Comparison of ENCODE assay signal across 8 cellular contexts in the genomic region with DNA sequence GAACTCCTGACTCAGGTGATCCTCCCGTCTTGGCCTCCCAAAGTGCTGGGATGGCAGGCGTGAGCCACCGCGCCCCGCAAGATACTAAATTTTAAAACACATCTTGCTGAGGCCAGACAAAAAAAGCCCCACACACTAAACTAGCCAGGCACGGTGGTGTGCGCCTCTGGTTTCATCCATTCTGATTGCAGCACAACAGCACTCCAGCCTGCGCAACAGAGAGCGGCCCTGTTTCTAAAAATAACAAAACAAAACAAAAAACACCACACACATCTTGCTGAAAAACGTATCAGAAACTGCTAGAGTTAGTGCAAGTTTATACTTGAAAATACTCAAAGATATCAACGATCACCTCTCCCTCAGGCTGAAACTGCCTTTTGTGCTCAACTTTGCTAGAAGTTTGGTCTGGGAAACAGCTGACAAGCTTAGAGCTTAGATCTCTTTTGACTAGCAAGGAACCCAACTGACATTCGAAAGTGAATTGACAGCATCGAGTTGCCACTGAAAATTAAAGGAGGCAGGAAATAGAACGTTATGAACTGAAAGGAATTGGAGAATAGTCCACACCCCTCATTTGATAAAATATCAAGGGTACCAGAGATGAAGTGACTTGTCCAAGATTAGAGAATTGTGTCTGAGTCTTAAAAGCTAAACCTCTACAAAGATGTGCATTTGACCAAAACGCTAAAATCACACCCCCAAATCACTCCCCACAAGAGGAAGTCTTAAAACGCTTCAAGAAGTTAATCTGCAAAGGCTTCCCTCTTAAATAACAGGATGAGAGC. TPM values are rescaled to one million over a fixed set of nuclear protein-coding genes. Genes with fewer than 3 reads are reported as not detected.
DNase-seq lines count a peak whose midpoint lies in the region; ATAC-seq, FAIRE-seq and TF ChIP-seq lines count a peak whose summit lies in the region.

No MANE protein-coding gene starts in this region.

- H3K4ac ChIP-seq in H1 (replicated peaks; ENCODE audit: insufficient read length, low read depth, low read length): no peak overlapping the region

- peaks cover 4 to 8% of the 10 kb centered on the region in 2 experiments for H4K20me1 ChIP-seq in H1 (replicated peaks in 1 of 2; ENCODE audit: control insufficient read depth in 1 of 2, insufficient read depth in 2 of 2, low read length in 2 of 2)

- DNase-seq in NOMO-1 treated with DMSO at 0.1 percent for 48 hours (lab: John Stamatoyannopoulos, UW; ENCODE audit: unreplicated experiment) (peak; percentile 61), H1 (ENCODE audit: low read depth in 1 of 2, low spot score in 2 of 2) (no peak), osteocyte (ENCODE audit: extremely low spot score, unreplicated experiment) (no peak), cerebellar cortex (ENCODE audit: low spot score) (no peak), NCI-H2107 (lab: John Stamatoyannopoulos, UW) (no peak)

- H3K23ac ChIP-seq in H1 (ENCODE audit: insufficient read length): no peak overlapping the region

- no peaks in the 10 kb centered on the region for H3K9me3 Mint-ChIP-seq in osteocyte (ENCODE audit: unreplicated experiment)

- H2BK15ac ChIP-seq in H1 (ENCODE audit: low read length): no peak overlapping the region

- peaks cover 6% of the 10 kb centered on the region; the same call in 1 of the 2 replicates for H3K23me2 ChIP-seq in H1 (ENCODE audit: low read depth, low read length)

- no peak overlapping the region for H2AFZ ChIP-seq in H1 (ENCODE audit: low read length)

- H3K27me3 Mint-ChIP-seq in osteocyte (ENCODE audit: unreplicated experiment): no peaks in the 10 kb centered on the region

- no peak overlapping the region for H2BK120ac ChIP-seq in H1 (replicated peaks; ENCODE audit: low read depth, low read length)

- no peaks in the 10 kb centered on the region; the same call in 1 of the 2 replicates for H3K79me1 ChIP-seq in H1 (ENCODE audit: low read depth, low read length)

- peaks cover 31 to 49% of the 10 kb centered on the region in 2 experiments for H3K79me2 ChIP-seq in H1 (ENCODE audit: control insufficient read depth in 1 of 2, insufficient read depth in 2 of 2, low read length in 2 of 2)

- no peak for TF ChIP-seq EP300 in H1 (IDR thresholded peaks at IDR 0.05; ENCODE audit: borderline replicate concordance in 1 of 2, low read depth in 2 of 2, low read length in 2 of 2)

- H2BK5ac ChIP-seq in H1 (ENCODE audit: low read depth, low read length): no peak overlapping the region

- H3K4me1 ChIP-seq in ES-I3 (ENCODE audit: insufficient read depth, low read length): peaks cover 14% of the 10 kb centered on the region; the same call in 1 of the 2 replicates
- H3K4me1 ChIP-seq in H1 (replicated peaks in 1 of 4; ENCODE audit: control insufficient read depth in 3 of 4, insufficient read depth in 4 of 4, low read length in 3 of 4): peaks cover 0 to 4% (median 3%) of the 10 kb centered on the region in 4 experiments; a peak in 5 of 7 replicates

- H3K56ac ChIP-seq in H1 (replicated peaks; ENCODE audit: insufficient read length, low read depth, low read length): no peak overlapping the region

- H3K27me3 ChIP-seq in H1 (replicated peaks in 1 of 4; ENCODE audit: control insufficient read depth in 3 of 4, extremely low read depth in 1 of 4, insufficient read depth in 3 of 4, low read length in 3 of 4): no peaks in the 10 kb centered on the region

- H3K4me1 Mint-ChIP-seq in osteocyte (ENCODE audit: unreplicated experiment): peaks cover 45% of the 10 kb centered on the region

- H3K4me2 ChIP-seq in H1 (ENCODE audit: insufficient read depth in 1 of 2, low read depth in 2 of 2, low read length in 2 of 2): peak overlapping the region; percentile 84 to 93

- H3K9me3 ChIP-seq in ES-I3 (ENCODE audit: control insufficient read depth, insufficient read depth, low read length) (no peaks in the 10 kb centered on the region), H1 (ENCODE audit: insufficient read depth in 2 of 2, low read depth in 1 of 2, low read length in 1 of 2) (no peaks in the 10 kb centered on the region)

- 72% methylated on average over 16 of the region's 16 CpGs; no CpG with 5 or more reads in 1 of the 2 experiments for WGBS in H1 (ENCODE audit: extremely low coverage in 1 of 2, insufficient coverage in 1 of 2, insufficient read length in 1 of 2, insufficient replicate concordance in 2 of 2, low coverage in 1 of 2, low lambda C conversion rate in 2 of 2, missing lambda C conversion rate in 1 of 2), 2 experiments

- H2AK5ac ChIP-seq in H1 (ENCODE audit: low read depth, low read length): no peak overlapping the region

- peak overlapping the region; percentile 88 to 96 (median 91) for H3K4me3 ChIP-seq in H1 (ENCODE audit: extremely low read depth in 1 of 4, insufficient read depth in 2 of 4, low read depth in 3 of 4, low read length in 4 of 4)

- no peak for FAIRE-seq in H1 (lab: Jason Lieb, UNC)

- H3K9ac ChIP-seq in ES-I3 (ENCODE audit: low read depth, low read length) (peak overlapping the region; percentile 100), H1 (replicated peaks in 1 of 4; ENCODE audit: extremely low read depth in 1 of 4, low read depth in 3 of 4, low read length in 3 of 4) (peak overlapping the region in 3 of 4 experiments; percentile 90 to 97 (median 90); a peak in 6 of 7 replicates)

- no peak overlapping the region for H3K14ac ChIP-seq in H1 (ENCODE audit: insufficient read length)

- no peak overlapping the region for H4K91ac ChIP-seq in H1 (replicated peaks; ENCODE audit: insufficient read length, low read length)

- no peak overlapping the region for H2BK12ac ChIP-seq in H1 (ENCODE audit: low read depth, low read length)

- TF ChIP-seq RAD21 in H1 (IDR thresholded peaks at IDR 0.05 in 1 of 2, conservative IDR thresholded peaks at IDR 0.05 in 1 of 2; ENCODE audit: low read depth in 2 of 2, low read length in 2 of 2): no peak

- H3K27ac ChIP-seq in H1 (ENCODE audit: low read depth, low read length): peak overlapping the region; percentile 91; the same call in 1 of the 2 replicates

- H3K36me3 ChIP-seq in ES-I3 (ENCODE audit: insufficient read depth, low read length): peaks cover 12% of the 10 kb centered on the region
- H3K36me3 ChIP-seq in H1 (ENCODE audit: control insufficient read depth in 2 of 4, insufficient read depth in 4 of 4, low read length in 3 of 4): peaks cover 8 to 22% (median 15%) of the 10 kb centered on the region in 4 experiments; a peak in 6 of 8 replicates

- H4K8ac ChIP-seq in H1 (ENCODE audit: extremely low read depth, insufficient read depth, low read length): no peak overlapping the region

- H3K27ac Mint-ChIP-seq in osteocyte (ENCODE audit: unreplicated experiment): peak overlapping the region; percentile 95

- H4K5ac ChIP-seq in H1 (ENCODE audit: insufficient read length, low read depth, low read length): no peak overlapping the region

- no peak overlapping the region for H2BK20ac ChIP-seq in H1 (ENCODE audit: low read length)

- peak overlapping the region; percentile 91 for H3K4me3 Mint-ChIP-seq in osteocyte (ENCODE audit: unreplicated experiment)

- peaks cover 21% of the 10 kb centered on the region for H3K36me3 Mint-ChIP-seq in osteocyte (ENCODE audit: unreplicated experiment)

- no peak for ATAC-seq in HG03159 (IDR thresholded peaks at IDR 0.05; ENCODE audit: unreplicated experiment)
- ATAC-seq in HG02798 (IDR thresholded peaks at IDR 0.05; ENCODE audit: poor library complexity, unreplicated experiment): no peak

- POLR2A ChIA-PET in H1 (lab: Charles Lee; ENCODE audit: partially characterized antibody): interaction anchor here (0.6 to 4.3 kb wide), 32 partner anchors 10 to 232 kb away, joined by 3 to 27 read pairs (median 5); a partner anchor contains a TSS

- H3K18ac ChIP-seq in H1 (ENCODE audit: extremely low read depth, low read length): no peak overlapping the region

- TF ChIP-seq CTCF in H1 (IDR thresholded peaks at IDR 0.05; ENCODE audit: control extremely low read depth in 1 of 3, insufficient read depth in 1 of 3, low read depth in 1 of 3, low read length in 3 of 3) (no peak), osteocyte (IDR thresholded peaks at IDR 0.05) (no peak)

- TF ChIP-seq POLR2A in H1 (IDR thresholded peaks at IDR 0.05; ENCODE audit: control extremely low read depth in 1 of 2, low read depth in 2 of 2, low read length in 2 of 2): no peak

- CTCF ChIA-PET in H1 (lab: Charles Lee; ENCODE audit: partially characterized antibody): interaction anchor here (0.9 to 1.5 kb wide), 6 partner anchors 23 to 141 kb away, joined by 3 to 4 read pairs (median 3); no protein-coding TSS in a partner anchor

TF ChIP-seq in H1, 55 proteins besides CTCF, POLR2A, EP300 and RAD21 (continues in another document):
- TF ChIP-seq CBX5 (IDR thresholded peaks at IDR 0.05; ENCODE audit: low read depth, low read length): no peak
- no peak for TF ChIP-seq YY1 (IDR thresholded peaks at IDR 0.05; ENCODE audit: low read depth, low read length)
- no peak for TF ChIP-seq EZH2 (IDR thresholded peaks at IDR 0.05; ENCODE audit: low read depth, low read length, severe bottlenecking)
- TF ChIP-seq TCF12 (IDR thresholded peaks at IDR 0.05; ENCODE audit: low read depth, low read length): no peak
- no peak for TF ChIP-seq SP2 (IDR thresholded peaks at IDR 0.05; ENCODE audit: low read length)
- no peak for TF ChIP-seq ZNF274 (IDR thresholded peaks at IDR 0.05; ENCODE audit: borderline replicate concordance, extremely low read depth, low read length)
- TF ChIP-seq KDM5A (IDR thresholded peaks at IDR 0.05; ENCODE audit: low read length): no peak

RNA-seq across cellular contexts. Expression of a gene that starts 0.9 kb away (rescaled TPM):
- total RNA-seq in H1 (2021; fragmentation: NEBNext Ultra II Directional; extraction: Animal tissue kit (Norgen Biotek cat#: 25700)): 46.1 and 52.2 TPM in 2 replicates
- 50.2 and 54.7 TPM in 2 replicates for polyA plus RNA-seq in H1 (2011; rRNA removed)
- polyA plus RNA-seq in H1 (2011; cell fraction: cytosol; rRNA removed): 48.3 TPM
- 94.1 TPM for polyA plus RNA-seq in H1 (2011; cell fraction: nucleus; rRNA removed)
- polyA plus RNA-seq in H1 (2012, experiment 1 of 2): 37.1 to 49.2 TPM (median 47.6 TPM) in 4 replicates
- 20.8 TPM for polyA plus RNA-seq in H1 (2012, experiment 2 of 2)
- 32.5 TPM for polyA plus RNA-seq in H1 (2013, experiment 1 of 2)
- polyA plus RNA-seq in H1 (2013, experiment 2 of 2): 29.9 TPM
- polyA minus RNA-seq in H1 (2011; rRNA and poly(A)+ RNA removed): 55.9 and 66.3 TPM in 2 replicates
- 29.0 TPM for polyA minus RNA-seq in H1 (2011; cell fraction: cytosol; rRNA and poly(A)+ RNA removed)
- 22.5 TPM for polyA minus RNA-seq in H1 (2011; cell fraction: nucleus; rRNA and poly(A)+ RNA removed)
- 69.9 and 75.8 TPM in 2 replicates for total RNA-seq in osteocyte

RNA-seq across cellular contexts. Expression of a gene that starts 1.2 kb away (rescaled TPM):
- 513 and 521 TPM in 2 replicates for total RNA-seq in H1 (2021; fragmentation: NEBNext Ultra II Directional; extraction: Animal tissue kit (Norgen Biotek cat#: 25700))
- polyA plus RNA-seq in H1 (2011; rRNA removed): 241 and 261 TPM in 2 replicates
- polyA plus RNA-seq in H1 (2011; cell fraction: cytosol; rRNA removed): 143 TPM
- 373 TPM for polyA plus RNA-seq in H1 (2011; cell fraction: nucleus; rRNA removed)
- polyA plus RNA-seq in H1 (2012, experiment 1 of 2): 284 to 337 TPM (median 317 TPM) in 4 replicates
- 63.1 TPM for polyA plus RNA-seq in H1 (2012, experiment 2 of 2)
- 156 TPM for polyA plus RNA-seq in H1 (2013, experiment 1 of 2)
- polyA plus RNA-seq in H1 (2013, experiment 2 of 2): 141 TPM
- polyA minus RNA-seq in H1 (2011; rRNA and poly(A)+ RNA removed): 358 and 477 TPM in 2 replicates
- 133 TPM for polyA minus RNA-seq in H1 (2011; cell fraction: cytosol; rRNA and poly(A)+ RNA removed)
- 217 TPM for polyA minus RNA-seq in H1 (2011; cell fraction: nucleus; rRNA and poly(A)+ RNA removed)
- total RNA-seq in osteocyte: 307 and 319 TPM in 2 replicates
